ENCODE assay signal across 1 cellular context in genomic region chr19:48330012-48330681, GRCh38.
TF ChIP-seq lines count a peak whose summit lies in the region.

No MANE protein-coding gene starts in this region.

TF ChIP-seq in GM23338, 12 proteins besides CTCF, POLR2A, EP300 and RAD21 (continued from another document):
- TF ChIP-seq REST (IDR thresholded peaks at IDR 0.05; ENCODE audit: unreplicated experiment) (no peak), POLR2AphosphoS5 (IDR thresholded peaks at IDR 0.05; ENCODE audit: low read depth) (peak; percentile 61), ETS1 (IDR thresholded peaks at IDR 0.05) (peak; percentile 98), ZNF331 (CRISPR knock-in tag; IDR thresholded peaks at IDR 0.05; ENCODE audit: low read depth) (no peak), CREB1 (CRISPR knock-in tag; IDR thresholded peaks at IDR 0.05; ENCODE audit: low read depth) (peak; percentile 87), JUNB (IDR thresholded peaks at IDR 0.05; ENCODE audit: unreplicated experiment) (no peak)
TF ChIP-seq in GM23338: peak in this region for 3.
